Comparison of ENCODE assay signal across 26 cellular contexts in the genomic region with DNA sequence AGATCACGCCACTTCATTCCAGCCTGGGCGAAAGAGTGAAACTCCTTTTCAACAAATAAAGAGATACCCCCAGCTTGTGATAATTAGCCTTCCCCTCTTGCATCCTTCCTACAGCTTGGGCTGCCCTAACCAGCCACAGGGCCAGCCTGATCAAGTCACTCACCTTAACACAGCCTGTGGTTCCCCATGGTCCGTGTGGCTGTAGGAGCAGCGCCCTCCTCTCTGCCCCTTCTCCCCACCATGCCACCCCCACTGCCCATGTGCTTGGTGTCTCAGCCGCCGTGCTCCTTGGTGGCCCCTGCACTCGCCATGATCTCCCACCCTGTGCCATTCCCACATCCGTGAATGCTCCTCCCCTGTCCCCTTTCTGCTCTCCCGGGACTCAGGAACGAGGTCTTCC. TPM values are rescaled to one million over a fixed set of nuclear protein-coding genes. Genes with fewer than 3 reads are reported as not detected.
DNase-seq lines count a peak whose midpoint lies in the region; ATAC-seq, FAIRE-seq and TF ChIP-seq lines count a peak whose summit lies in the region.
"Had no signal": no experiment of that assay in that cellular context is flagged by ENCODE, and none has a peak within 500 bp of the region (broad histone marks: within the 10 kb centered on the region; RNA-seq: fewer than 3 reads in every experiment).

No MANE protein-coding gene starts in this region.

- no peaks in the 10 kb centered on the region for H3K79me1 ChIP-seq in H1 (ENCODE audit: low read depth, low read length)
- H3K79me1 ChIP-seq in neuronal stem cell (ENCODE audit: low read depth, low read length), result no peaks in the 10 kb centered on the region

- no peak overlapping the region for H4K5ac ChIP-seq in H1 (ENCODE audit: insufficient read length, low read depth, low read length)

- FAIRE-seq in H1 (lab: Jason Lieb, UNC), result no peak
- FAIRE-seq: A204.1, D721Med, GM19239 had no signal

- no peak overlapping the region for H4K91ac ChIP-seq in H1 (replicated peaks; ENCODE audit: insufficient read length, low read length)
- H4K91ac ChIP-seq in neuronal stem cell (ENCODE audit: low read depth, low read length, poor library complexity), result no peak overlapping the region

- TF ChIP-seq EP300 in H1 (IDR thresholded peaks at IDR 0.05; ENCODE audit: borderline replicate concordance in 1 of 2, low read depth in 2 of 2, low read length in 2 of 2) (no peak), esophagus muscularis mucosa (IDR thresholded peaks at IDR 0.05) (no peak)

- H3K4me1 ChIP-seq in Karpas-422 (ENCODE audit: low read length) (no peaks in the 10 kb centered on the region; the same call in 1 of the 2 replicates), H1 (replicated peaks in 1 of 4; ENCODE audit: control insufficient read depth in 3 of 4, insufficient read depth in 4 of 4, low read length in 3 of 4) (no peaks in the 10 kb centered on the region), neuronal stem cell (ENCODE audit: control insufficient read depth in 2 of 2, insufficient read depth in 1 of 2, low read depth in 1 of 2, low read length in 2 of 2) (peaks cover 0 to 6% of the 10 kb centered on the region in 2 donors), psoas muscle (no peaks in the 10 kb centered on the region), esophagus muscularis mucosa (no peaks in the 10 kb centered on the region)
- H3K4me1 ChIP-seq: BLaER1 treated with 17β-estradiol and CSF1 and Interleukin-3, amounts not matched to agents 10 nM and 100 nM; SJSA1 had no signal

- no peak for TF ChIP-seq POLR2A in H1 (IDR thresholded peaks at IDR 0.05; ENCODE audit: control extremely low read depth in 1 of 2, low read depth in 2 of 2, low read length in 2 of 2)
- TF ChIP-seq POLR2A in esophagus muscularis mucosa (IDR thresholded peaks at IDR 0.05; ENCODE audit: low read depth), result no peak

- intact Hi-C loops in psoas muscle (cut with DNase I) (loop anchor here in 1 of 2 donors (10.0 kb wide), 1 partner anchor 278 kb away; no protein-coding TSS in a partner anchor), esophagus muscularis mucosa (cut with DNase I) (no loop called here)

- H2AK5ac ChIP-seq in H1 (ENCODE audit: low read depth, low read length), result no peak overlapping the region
- no peak overlapping the region for H2AK5ac ChIP-seq in neuronal stem cell (ENCODE audit: low read depth, low read length)

- no peak overlapping the region for H2AFZ ChIP-seq in Karpas-422 (ENCODE audit: low read length)
- H2AFZ ChIP-seq in H1 (ENCODE audit: low read length), result no peak overlapping the region
- no peak overlapping the region for H2AFZ ChIP-seq in neuronal stem cell (ENCODE audit: low read length)

- POLR2A ChIA-PET in H1 (lab: Charles Lee; ENCODE audit: partially characterized antibody), result no interaction called here

- no peak overlapping the region for H3K56ac ChIP-seq in H1 (replicated peaks; ENCODE audit: insufficient read length, low read depth, low read length)

- H3K27ac ChIP-seq in Karpas-422 (ENCODE audit: low read length) (no peak overlapping the region), angular gyrus (ENCODE audit: low read depth, low read length) (peak overlapping the region; percentile 71), H1 (ENCODE audit: low read depth, low read length) (no peak overlapping the region), neuronal stem cell (replicated peaks; ENCODE audit: low read length) (no peak overlapping the region), psoas muscle (no peak overlapping the region), esophagus muscularis mucosa (replicated peaks in 1 of 4) (no peak overlapping the region)
- H3K27ac ChIP-seq: BLaER1 treated with 17β-estradiol and CSF1 and Interleukin-3, amounts not matched to agents 10 nM and 100 nM; SJSA1 had no signal

- no peak overlapping the region for H2BK20ac ChIP-seq in H1 (ENCODE audit: low read length)

- H3K9ac ChIP-seq in Karpas-422 (ENCODE audit: low read length), result no peak overlapping the region
- H3K9ac ChIP-seq in H1 (replicated peaks in 1 of 4; ENCODE audit: extremely low read depth in 1 of 4, low read depth in 3 of 4, low read length in 3 of 4), result no peak overlapping the region
- H3K9ac ChIP-seq in neuronal stem cell (ENCODE audit: low read depth, low read length, poor library complexity), result no peak overlapping the region
- H3K9ac ChIP-seq: BLaER1 treated with 17β-estradiol and CSF1 and Interleukin-3, amounts not matched to agents 10 nM and 100 nM had no signal

- H3K9me2 ChIP-seq in Karpas-422 (replicated peaks; ENCODE audit: insufficient read depth, low read length), result no peaks in the 10 kb centered on the region

- 0 out of 2 replicates have a peak, but pooled peaks cover 1% of the 10 kb centered on the region for H3K23me2 ChIP-seq in H1 (ENCODE audit: low read depth, low read length)

- H4K20me1 ChIP-seq in Karpas-422 (ENCODE audit: insufficient read depth, low read depth, low read length) (no peaks in the 10 kb centered on the region), H1 (replicated peaks in 1 of 2; ENCODE audit: control insufficient read depth in 1 of 2, insufficient read depth in 2 of 2, low read length in 2 of 2) (no peaks in the 10 kb centered on the region)
- H4K20me1 ChIP-seq: BLaER1 treated with 17β-estradiol and CSF1 and Interleukin-3, amounts not matched to agents 10 nM and 100 nM had no signal

- H3K4me2 ChIP-seq in Karpas-422 (ENCODE audit: low read depth, low read length, poor library complexity, severe bottlenecking) (no peak overlapping the region), H1 (ENCODE audit: insufficient read depth in 1 of 2, low read depth in 2 of 2, low read length in 2 of 2) (no peak overlapping the region), neuronal stem cell (ENCODE audit: insufficient read depth, low read length, poor library complexity, severe bottlenecking) (no peak overlapping the region)
- H3K4me2 ChIP-seq: BLaER1 treated with 17β-estradiol and CSF1 and Interleukin-3, amounts not matched to agents 10 nM and 100 nM had no signal

- peaks cover 4% of the 10 kb centered on the region; the same call in 1 of the 2 replicates for H3K36me3 ChIP-seq in Karpas-422 (ENCODE audit: insufficient read depth, low read length)
- no peaks in the 10 kb centered on the region for H3K36me3 ChIP-seq in H1 (ENCODE audit: control insufficient read depth in 2 of 4, insufficient read depth in 4 of 4, low read length in 3 of 4)
- peaks cover 0 to 8% of the 10 kb centered on the region in 2 donors for H3K36me3 ChIP-seq in neuronal stem cell (replicated peaks in 1 of 2; ENCODE audit: control insufficient read depth in 2 of 2, insufficient read depth in 2 of 2, low read length in 2 of 2)
- no peaks in the 10 kb centered on the region for H3K36me3 ChIP-seq in psoas muscle (ENCODE audit: insufficient read depth in 1 of 2, low read depth in 1 of 2)
- peaks cover 0 to 27% (median 8%) of the 10 kb centered on the region in 4 donors for H3K36me3 ChIP-seq in esophagus muscularis mucosa
- H3K36me3 ChIP-seq: SJSA1 had no signal

- H3K4ac ChIP-seq in H1 (replicated peaks; ENCODE audit: insufficient read length, low read depth, low read length) (no peak overlapping the region), neuronal stem cell (ENCODE audit: low read length) (no peak overlapping the region)

- H3K79me2 ChIP-seq in Karpas-422 (ENCODE audit: low read length) (no peaks in the 10 kb centered on the region), H1 (ENCODE audit: control insufficient read depth in 1 of 2, insufficient read depth in 2 of 2, low read length in 2 of 2) (no peaks in the 10 kb centered on the region)

- TF ChIP-seq CTCF in H1 (IDR thresholded peaks at IDR 0.05; ENCODE audit: control extremely low read depth in 1 of 3, insufficient read depth in 1 of 3, low read depth in 1 of 3, low read length in 3 of 3), result no peak
- TF ChIP-seq CTCF in psoas muscle (IDR thresholded peaks at IDR 0.05), result no peak
- no peak for TF ChIP-seq CTCF in esophagus muscularis mucosa (IDR thresholded peaks at IDR 0.05)

- no peak overlapping the region for H3K18ac ChIP-seq in H1 (ENCODE audit: extremely low read depth, low read length)
- H3K18ac ChIP-seq in neuronal stem cell (ENCODE audit: low read length), result peak overlapping the region; percentile 17

- no peak for TF ChIP-seq RAD21 in H1 (IDR thresholded peaks at IDR 0.05 in 1 of 2, conservative IDR thresholded peaks at IDR 0.05 in 1 of 2; ENCODE audit: low read depth in 2 of 2, low read length in 2 of 2)

- 84% methylated on average over 10 of the region's 10 CpGs; no CpG with 5 or more reads in 1 of the 2 experiments for WGBS in H1 (ENCODE audit: extremely low coverage in 1 of 2, insufficient coverage in 1 of 2, insufficient read length in 1 of 2, insufficient replicate concordance in 2 of 2, low coverage in 1 of 2, low lambda C conversion rate in 2 of 2, missing lambda C conversion rate in 1 of 2), 2 experiments
- no CpG with 5 or more reads among the region's 10 CpGs for whole genome bisulfite sequencing in neuronal stem cell (ENCODE audit: extremely low coverage in 2 of 2, insufficient read length in 2 of 2, insufficient replicate concordance in 1 of 2), 2 donors
- 86 to 88% (median 87%) methylated on average over 10 of the region's 10 CpGs for WGBS in psoas muscle, 3 donors
- WGBS in esophagus muscularis mucosa, result 94% methylated on average over 9 of the region's 10 CpGs

- H3K14ac ChIP-seq in H1 (ENCODE audit: insufficient read length) (no peak overlapping the region), neuronal stem cell (ENCODE audit: low read length) (no peak overlapping the region)

- H2BK12ac ChIP-seq in H1 (ENCODE audit: low read depth, low read length) (no peak overlapping the region), neuronal stem cell (ENCODE audit: low read length) (no peak overlapping the region)

- no peak for ATAC-seq in psoas muscle
- ATAC-seq: HCT116 had no signal

- H2BK15ac ChIP-seq in H1 (ENCODE audit: low read length) (no peak overlapping the region), neuronal stem cell (ENCODE audit: low read length) (no peak overlapping the region)

- H3K23ac ChIP-seq in H1 (ENCODE audit: insufficient read length) (no peak overlapping the region), neuronal stem cell (ENCODE audit: low read depth, low read length, poor library complexity) (peak overlapping the region; percentile 43)

- H3K27me3 ChIP-seq in Karpas-422 (ENCODE audit: low read length), result no peaks in the 10 kb centered on the region
- H3K27me3 ChIP-seq in H1 (replicated peaks in 1 of 4; ENCODE audit: control insufficient read depth in 3 of 4, extremely low read depth in 1 of 4, insufficient read depth in 3 of 4, low read length in 3 of 4), result no peaks in the 10 kb centered on the region
- peaks cover 0 to 17% (median 0%) of the 10 kb centered on the region in 3 experiments for H3K27me3 ChIP-seq in neuronal stem cell (ENCODE audit: control insufficient read depth in 3 of 3, insufficient read depth in 3 of 3, low read depth in 1 of 3, low read length in 3 of 3)
- H3K27me3 ChIP-seq in psoas muscle (ENCODE audit: insufficient read depth in 3 of 3, low read length in 2 of 3), result no peaks in the 10 kb centered on the region
- no peaks in the 10 kb centered on the region for H3K27me3 ChIP-seq in esophagus muscularis mucosa
- H3K27me3 ChIP-seq: BLaER1 treated with 17β-estradiol and CSF1 and Interleukin-3, amounts not matched to agents 10 nM and 100 nM; SJSA1 had no signal

- H2BK120ac ChIP-seq in H1 (replicated peaks; ENCODE audit: low read depth, low read length), result no peak overlapping the region
- no peak overlapping the region for H2BK120ac ChIP-seq in neuronal stem cell (ENCODE audit: low read depth, low read length)

- CTCF ChIA-PET in H1 (lab: Charles Lee; ENCODE audit: partially characterized antibody), result interaction anchor here (0.5 to 2.1 kb wide), 8 partner anchors 14 to 276 kb away, joined by 3 to 8 read pairs (median 4); a partner anchor contains a TSS

- H2BK5ac ChIP-seq in H1 (ENCODE audit: low read depth, low read length) (no peak overlapping the region), neuronal stem cell (ENCODE audit: low read length) (no peak overlapping the region)

- DNase-seq in Karpas-422 (peak; percentile 6), H1 (ENCODE audit: low read depth in 1 of 2, low spot score in 2 of 2) (no peak), neuronal stem cell (ENCODE audit: low spot score) (no peak), psoas muscle (no peak), NAMALWA (ENCODE audit: low spot score) (no peak), esophagus muscularis mucosa (ENCODE audit: extremely low spot score) (no peak)
- DNase-seq in stimulated activated CD4-positive, alpha-beta T cell treated with anti-CD3 and anti-CD28 coated beads, Interleukin-2, amount 100 ng/mL, for 24 hours, result no peak
- DNase-seq: AML-193; CD4-positive, alpha-beta T cell; IMR-90; KG1; MM.1S; NCI-H1048; NCI-H1417; NCI-H1694; NCI-H2029 treated with DMSO at 0.1 percent for 48 hours; NCI-H69; Right ventricle myocardium superior; RPMI8226 had no signal

- H4K8ac ChIP-seq in H1 (ENCODE audit: extremely low read depth, insufficient read depth, low read length) (0 out of 2 replicates have a peak overlapping the region, but pooled peaks have one; percentile 9), neuronal stem cell (ENCODE audit: low read depth, low read length) (no peak overlapping the region)

- H3K4me3 ChIP-seq in Karpas-422 (ENCODE audit: low read length) (no peak overlapping the region), H1 (ENCODE audit: extremely low read depth in 1 of 4, insufficient read depth in 2 of 4, low read depth in 3 of 4, low read length in 4 of 4) (no peak overlapping the region), neuronal stem cell (ENCODE audit: low read length in 2 of 2) (no peak overlapping the region), psoas muscle (no peak overlapping the region), esophagus muscularis mucosa (no peak overlapping the region)
- H3K4me3 ChIP-seq: BLaER1 treated with 17β-estradiol and CSF1 and Interleukin-3, amounts not matched to agents 10 nM and 100 nM; SJSA1 had no signal

- no peaks in the 10 kb centered on the region for H3K9me3 ChIP-seq in Karpas-422 (ENCODE audit: low read length)
- H3K9me3 ChIP-seq in H1 (ENCODE audit: insufficient read depth in 2 of 2, low read depth in 1 of 2, low read length in 1 of 2), result peaks cover 0 to 7% of the 10 kb centered on the region in 2 experiments; a peak in 1 of 4 replicates
- peaks cover 5 to 6% of the 10 kb centered on the region in 2 donors for H3K9me3 ChIP-seq in neuronal stem cell (replicated peaks in 1 of 2; ENCODE audit: control insufficient read depth in 2 of 2, insufficient read depth in 1 of 2, low read depth in 1 of 2, low read length in 2 of 2)
- H3K9me3 ChIP-seq in psoas muscle, result no peaks in the 10 kb centered on the region
- H3K9me3 ChIP-seq in esophagus muscularis mucosa, result no peaks in the 10 kb centered on the region
- H3K9me3 ChIP-seq: SJSA1 had no signal

RNA-seq across cellular contexts. Expression of a gene that starts 13.2 kb away (rescaled TPM):
- 7.5 and 7.6 TPM in 2 replicates for total RNA-seq in Karpas-422 (2014; rRNA removed; shearing (Covaris generic); ENCODE audit: low replicate concordance)
- 19.8 and 23.4 TPM in 2 replicates for total RNA-seq in H1 (2021; fragmentation: NEBNext Ultra II Directional; extraction: Animal tissue kit (Norgen Biotek cat#: 25700))
- polyA plus RNA-seq in H1 (2011; rRNA removed), result 6.9 and 11.7 TPM in 2 replicates
- 14.7 TPM for polyA plus RNA-seq in H1 (2011; cell fraction: cytosol; rRNA removed)
- polyA plus RNA-seq in H1 (2011; cell fraction: nucleus; rRNA removed), result 6.2 TPM
- polyA plus RNA-seq in H1 (2012, experiment 1 of 2), result 9.6 to 13.0 TPM (median 10.4 TPM) in 4 replicates
- polyA plus RNA-seq in H1 (2012, experiment 2 of 2), result 4.4 TPM
- 14.6 TPM for polyA plus RNA-seq in H1 (2013, experiment 1 of 2)
- 14.7 TPM for polyA plus RNA-seq in H1 (2013, experiment 2 of 2)
- 7.8 and 16.6 TPM in 2 replicates for polyA minus RNA-seq in H1 (2011; rRNA and poly(A)+ RNA removed)
- polyA minus RNA-seq in H1 (2011; cell fraction: cytosol; rRNA and poly(A)+ RNA removed), result 4.1 TPM
- polyA minus RNA-seq in H1 (2011; cell fraction: nucleus; rRNA and poly(A)+ RNA removed), result 10.2 TPM
- 14.4 TPM for polyA plus RNA-seq in neuronal stem cell (2013, experiment 1 of 2)
- polyA plus RNA-seq in neuronal stem cell (2013, experiment 2 of 2), result 16.0 TPM
- 10 to 100 TPM; 24.9 to 35.0 (median 30.0) TPM for total RNA-seq in psoas muscle
- polyA plus RNA-seq in psoas muscle, result 10 to 100 TPM; 17.3 to 36.6 (median 23.2) TPM
- total RNA-seq in esophagus muscularis mucosa, result 10 to 100 TPM in 3 of 4 donors, 1 to 10 TPM in 1; 9.1 to 16.0 (median 10.4) TPM

RNA-seq across cellular contexts. Expression of a gene that starts 13.5 kb away (rescaled TPM):
- total RNA-seq in Karpas-422 (2014; rRNA removed; shearing (Covaris generic); ENCODE audit: low replicate concordance), result 5.4 and 19.9 TPM in 2 replicates
- total RNA-seq in H1 (2021; fragmentation: NEBNext Ultra II Directional; extraction: Animal tissue kit (Norgen Biotek cat#: 25700)), result 10.3 and 10.8 TPM in 2 replicates
- polyA plus RNA-seq in H1 (2011; rRNA removed) (5.6 and 8.8 TPM in 2 replicates), psoas muscle (10 to 100 TPM; 10.9 to 37.0 (median 12.5) TPM)
- polyA plus RNA-seq in H1 (2011; cell fraction: cytosol; rRNA removed), result 9.4 TPM
- polyA plus RNA-seq in H1 (2011; cell fraction: nucleus; rRNA removed), result 2.5 TPM
- polyA plus RNA-seq in H1 (2012, experiment 1 of 2), result 8.1 to 9.9 TPM (median 8.7 TPM) in 4 replicates
- 6.8 TPM for polyA plus RNA-seq in H1 (2012, experiment 2 of 2)
- polyA plus RNA-seq in H1 (2013, experiment 1 of 2), result 2.4 TPM
- 3.2 TPM for polyA plus RNA-seq in H1 (2013, experiment 2 of 2)
- polyA minus RNA-seq in H1 (2011; rRNA and poly(A)+ RNA removed), result 10.8 TPM in 2 replicates
- polyA minus RNA-seq in H1 (2011; cell fraction: cytosol; rRNA and poly(A)+ RNA removed), result 1.0 TPM
- 3.2 TPM for polyA minus RNA-seq in H1 (2011; cell fraction: nucleus; rRNA and poly(A)+ RNA removed)
- 4.9 TPM for polyA plus RNA-seq in neuronal stem cell (2013, experiment 1 of 2)
- polyA plus RNA-seq in neuronal stem cell (2013, experiment 2 of 2), result 4.5 TPM
- total RNA-seq in psoas muscle (10 to 100 TPM; 12.0 to 17.9 (median 15.8) TPM), esophagus muscularis mucosa (10 to 100 TPM in 2 of 4 donors, 1 to 10 TPM in 2; 7.5 to 12.3 (median 10.4) TPM)

RNA-seq across cellular contexts. Expression of a gene that starts 39.8 kb away (rescaled TPM):
- total RNA-seq in Karpas-422 (2014; rRNA removed; shearing (Covaris generic); ENCODE audit: low replicate concordance), result 222 and 353 TPM in 2 replicates
- total RNA-seq in H1 (2021; fragmentation: NEBNext Ultra II Directional; extraction: Animal tissue kit (Norgen Biotek cat#: 25700)), result 6.2 and 7.1 TPM in 2 replicates
- polyA plus RNA-seq in H1 (2011; rRNA removed) (3.5 and 3.6 TPM in 2 replicates), psoas muscle (10 to 100 TPM in 1 of 3 donors, 1 to 10 TPM in 2; 3.4 to 14.7 (median 8.6) TPM)
- 5.2 TPM for polyA plus RNA-seq in H1 (2011; cell fraction: cytosol; rRNA removed)
- 6.3 TPM for polyA plus RNA-seq in H1 (2011; cell fraction: nucleus; rRNA removed)
- 5.0 to 5.9 TPM (median 5.2 TPM) in 4 replicates for polyA plus RNA-seq in H1 (2012, experiment 1 of 2)
- 2.0 TPM for polyA plus RNA-seq in H1 (2012, experiment 2 of 2)
- polyA plus RNA-seq in H1 (2013, experiment 1 of 2), result 5.1 TPM
- 5.1 TPM for polyA plus RNA-seq in H1 (2013, experiment 2 of 2)
- 5.7 and 6.0 TPM in 2 replicates for polyA minus RNA-seq in H1 (2011; rRNA and poly(A)+ RNA removed)
- 3.6 TPM for polyA minus RNA-seq in H1 (2011; cell fraction: cytosol; rRNA and poly(A)+ RNA removed)
- polyA minus RNA-seq in H1 (2011; cell fraction: nucleus; rRNA and poly(A)+ RNA removed), result 6.3 TPM
- 7.1 TPM for polyA plus RNA-seq in neuronal stem cell (2013, experiment 1 of 2)
- 7.1 TPM for polyA plus RNA-seq in neuronal stem cell (2013, experiment 2 of 2)
- total RNA-seq in psoas muscle (10 to 100 TPM; 15.5 to 17.5 (median 16.5) TPM), esophagus muscularis mucosa (10 to 100 TPM; 28.2 to 35.3 (median 30.3) TPM)

RNA-seq across cellular contexts. Expression of a gene that starts 55.3 kb away (rescaled TPM):
- total RNA-seq in Karpas-422 (2014; rRNA removed; shearing (Covaris generic); ENCODE audit: low replicate concordance), result 11.8 and 12.2 TPM in 2 replicates
- total RNA-seq in H1 (2021; fragmentation: NEBNext Ultra II Directional; extraction: Animal tissue kit (Norgen Biotek cat#: 25700)), result 5.9 and 6.3 TPM in 2 replicates
- polyA plus RNA-seq in H1 (2011; rRNA removed) (6.6 and 9.6 TPM in 2 replicates), psoas muscle (1 to 10 TPM; 1.7 to 5.7 (median 2.5) TPM)
- polyA plus RNA-seq in H1 (2011; cell fraction: cytosol; rRNA removed), result 8.3 TPM
- 8.9 TPM for polyA plus RNA-seq in H1 (2011; cell fraction: nucleus; rRNA removed)
- 3.7 to 5.0 TPM (median 4.9 TPM) in 4 replicates for polyA plus RNA-seq in H1 (2012, experiment 1 of 2)
- polyA plus RNA-seq in H1 (2012, experiment 2 of 2), result 5.3 TPM
- 4.9 TPM for polyA plus RNA-seq in H1 (2013, experiment 1 of 2)
- 7.0 TPM for polyA plus RNA-seq in H1 (2013, experiment 2 of 2)
- 14.2 and 17.0 TPM in 2 replicates for polyA minus RNA-seq in H1 (2011; rRNA and poly(A)+ RNA removed)
- polyA minus RNA-seq in H1 (2011; cell fraction: cytosol; rRNA and poly(A)+ RNA removed), result 6.9 TPM
- 9.9 TPM for polyA minus RNA-seq in H1 (2011; cell fraction: nucleus; rRNA and poly(A)+ RNA removed)
- polyA plus RNA-seq in neuronal stem cell (2013, experiment 1 of 2), result 18.4 TPM
- polyA plus RNA-seq in neuronal stem cell (2013, experiment 2 of 2), result 18.0 TPM
- total RNA-seq in psoas muscle (1 to 10 TPM; 2.0 to 7.2 (median 5.1) TPM), esophagus muscularis mucosa (10 to 100 TPM; 13.1 to 20.3 (median 17.9) TPM)
